In genomic region chrX:23667239-23668177, GRCh38 we compare ENCODE assay signal across 8 cellular contexts. TPM values are rescaled to one million over a fixed set of nuclear protein-coding genes. Genes with fewer than 3 reads are reported as not detected.
DNase-seq lines count a peak whose midpoint lies in the region; TF ChIP-seq lines count a peak whose summit lies in the region.

Gene PRDX4, plus strand, starts transcription at chrX:23667493. Its CDS starts 78 bp downstream, at chrX:23667571.

- TF ChIP-seq CTCF in LNCaP clone FGC (IDR thresholded peaks at IDR 0.05; ENCODE audit: control insufficient read depth, extremely low read depth, insufficient read depth) (no peak), fibroblast of villous mesenchyme (IDR thresholded peaks at IDR 0.05; ENCODE audit: insufficient read depth, low read depth, low read length) (no peak), neural crest cell (conservative IDR thresholded peaks at IDR 0.05) (no peak), stomach (IDR thresholded peaks at IDR 0.05) (no peak)

- H3K4me1 Mint-ChIP-seq in neural crest cell: peaks cover 29% of the 10 kb centered on the region

- intact Hi-C loops in stomach (cut with DNase I; ENCODE audit: low total_unique reads): no loop called here

- no peak for TF ChIP-seq POLR2A in stomach (IDR thresholded peaks at IDR 0.05)

- H3K27me3 Mint-ChIP-seq in neural crest cell (ENCODE audit: low read depth): no peaks in the 10 kb centered on the region

- H3K9me3 Mint-ChIP-seq in neural crest cell: no peaks in the 10 kb centered on the region

- H3K9me3 ChIP-seq in stomach: peaks cover 0 to 6% (median 2%) of the 10 kb centered on the region in 4 donors

- 1 to 28% (median 6%) methylated on average over 23 to 70 of the region's 73 CpGs for WGBS in stomach, 5 donors

- H3K36me3 Mint-ChIP-seq in neural crest cell (ENCODE audit: low read depth): no peaks in the 10 kb centered on the region

- peak within 1 kb of the TSS; percentile 91 for H3K4me3 Mint-ChIP-seq in neural crest cell

- peaks cover 0 to 5% (median 0%) of the 10 kb centered on the region in 3 donors for H3K27me3 ChIP-seq in stomach

- peak; percentile 86 for DNase-seq in EH (ENCODE audit: low read depth)
- peak; percentile 60 for DNase-seq in GOT3 (lab: John Stamatoyannopoulos, UW)
- DNase-seq in LNCaP clone FGC (ENCODE audit: low read depth): peak; percentile 68
- peak; percentile 35 to 74 for DNase-seq in SHP77 (lab: John Stamatoyannopoulos, UW)
- peak; percentile 90 for DNase-seq in activated effector memory CD4-positive, alpha-beta T cell treated with anti-CD3 and anti-CD28 coated beads, Interleukin-2, amount 50 U/mL, for 16 hours
- peak; percentile 91 for DNase-seq in fibroblast of villous mesenchyme (ENCODE audit: low read depth)
- DNase-seq in neural crest cell (ENCODE audit: low read depth, low spot score): peak; percentile 88
- peak; percentile 90 for DNase-seq in stomach

- H3K4me1 ChIP-seq in stomach: peaks cover 0 to 16% (median 0%) of the 10 kb centered on the region in 4 donors

- H3K27ac Mint-ChIP-seq in neural crest cell (ENCODE audit: unreplicated experiment): peak within 1 kb of the TSS; percentile 89

- H3K36me3 ChIP-seq in stomach: peaks cover 0 to 6% (median 2%) of the 10 kb centered on the region in 4 donors

- H3K4me3 ChIP-seq in LNCaP clone FGC (ENCODE audit: low read depth, low read length) (peak within 1 kb of the TSS; percentile 66), fibroblast of villous mesenchyme (ENCODE audit: low read depth, low read length) (peak within 1 kb of the TSS; percentile 79), stomach (peak within 1 kb of the TSS; percentile 58 to 73 (median 66))

- no peak for TF ChIP-seq EP300 in stomach (IDR thresholded peaks at IDR 0.05)

- peak within 1 kb of the TSS; percentile 77 to 90 (median 85) for H3K27ac ChIP-seq in stomach

RNA-seq across cellular contexts. Expression of gene PRDX4, which starts in this region (rescaled TPM):
- total RNA-seq in fibroblast of villous mesenchyme: 160 and 216 TPM in 2 replicates
- total RNA-seq in neural crest cell: 168 and 171 TPM in 2 replicates
- 100 to 1,000 TPM in 2 of 5 donors, 10 to 100 TPM in 2, 1 to 10 TPM in 1; 8.2 to 143 (median 84.6) TPM for total RNA-seq in stomach
- 10 to 100 TPM; 41.7 to 84.9 (median 70.8) TPM for polyA plus RNA-seq in stomach

Comparison
In these comparisons a context has a peak if more than half of its experiments do, and no peak if none do; other contexts are left out.
1. Peak in every context shown above with its lines: DNase-seq, H3K4me3 ChIP-seq and H3K27ac ChIP-seq.